In genomic region chr2:126244937-126245336, GRCh38 we compare ENCODE assay signal across 9 cellular contexts.
A peak's percentile ranks its signal among the peaks of the same experiment; 100 is the strongest.
DNase-seq lines count a peak whose midpoint lies in the region; ATAC-seq and TF ChIP-seq lines count a peak whose summit lies in the region.
"Had no signal": no experiment of that assay in that cellular context is flagged by ENCODE, and none has a peak within 500 bp of the region (broad histone marks: within the 10 kb centered on the region; RNA-seq: fewer than 3 reads in every experiment).

No MANE protein-coding gene starts in this region.

- DNase-seq in NCI-H2081 (lab: John Stamatoyannopoulos, UW) (peak; percentile 40 to 47), NCI-H2081 treated with DMSO at 0.1 percent for 48 hours (lab: John Stamatoyannopoulos, UW) (no peak), SHP77 treated with DMSO at 0.1 percent for 48 hours (lab: John Stamatoyannopoulos, UW) (peak; percentile 61), epithelial cell of proximal tubule (ENCODE audit: low read depth) (no peak), NCI-H1105 treated with DMSO at 0.1 percent for 48 hours (lab: John Stamatoyannopoulos, UW) (no peak)
- DNase-seq in stimulated activated CD4-positive, alpha-beta T cell treated with anti-CD3 and anti-CD28 coated beads, Interleukin-1b, Interleukin-23, amount 100 ng/mL, for 48 hours = peak; percentile 50

- TF ChIP-seq CTCF in epithelial cell of proximal tubule (conservative IDR thresholded peaks at IDR 0.05; ENCODE audit: low read depth, low read length) = peak; percentile 45

- ATAC-seq in HG02885 (IDR thresholded peaks at IDR 0.05; ENCODE audit: poor library complexity, unreplicated experiment) (peak; percentile 65), GM19395 (IDR thresholded peaks at IDR 0.05; ENCODE audit: unreplicated experiment) (no peak)

- H3K4me3 ChIP-seq in epithelial cell of proximal tubule (ENCODE audit: low read depth, low read length) = no peak overlapping the region
- H3K4me3 ChIP-seq: tibial artery had no signal

Comparison
In these comparisons a context has a peak if more than half of its experiments do, and no peak if none do; other contexts are left out.
1. DNase-seq: peak in NCI-H2081 (2 of 2), SHP77 treated with DMSO at 0.1 percent for 48 hours (single experiment) and stimulated activated CD4-positive, alpha-beta T cell treated with anti-CD3 and anti-CD28 coated beads, Interleukin-1b, Interleukin-23, amount 100 ng/mL, for 48 hours (single experiment); none in NCI-H2081 treated with DMSO at 0.1 percent for 48 hours (single experiment), epithelial cell of proximal tubule (single experiment) and NCI-H1105 treated with DMSO at 0.1 percent for 48 hours (single experiment).